Comparison of ENCODE assay signal across 8 cellular contexts in genomic region chr3:63911901-63912767, GRCh38. TPM values are rescaled to one million over a fixed set of nuclear protein-coding genes. Genes with fewer than 3 reads are reported as not detected.
DNase-seq lines count a peak whose midpoint lies in the region; ATAC-seq and TF ChIP-seq lines count a peak whose summit lies in the region.

Gene SCAANT1, minus strand, starts transcription at chr3:63912383.

- H3K27me3 Mint-ChIP-seq in immature natural killer cell (ENCODE audit: low read depth in 3 of 3): peaks cover 6 to 24% (median 18%) of the 10 kb centered on the region in 3 donors

- H3K27ac ChIP-seq in mammary epithelial cell (ENCODE audit: insufficient read depth, low read depth, low read length): peak within 1 kb of the TSS; percentile 84
- peak within 1 kb of the TSS; percentile 93 for H3K27ac ChIP-seq in smooth muscle cell (ENCODE audit: low read depth)

- H3K4me2 ChIP-seq in mammary epithelial cell (ENCODE audit: insufficient read depth, low read depth, low read length) (peak within 1 kb of the TSS; percentile 100), smooth muscle cell (peak within 1 kb of the TSS; percentile 93)

- ATAC-seq in HG02938 (IDR thresholded peaks at IDR 0.05; ENCODE audit: unreplicated experiment): peak; percentile 79

- H3K27me3 ChIP-seq in mammary epithelial cell (ENCODE audit: insufficient read depth, low read length): no peaks in the 10 kb centered on the region
- H3K27me3 ChIP-seq in smooth muscle cell (ENCODE audit: low read depth): no peaks in the 10 kb centered on the region

- H3K4me1 ChIP-seq in mammary epithelial cell (ENCODE audit: insufficient read depth, low read length) (peaks cover 30% of the 10 kb centered on the region), smooth muscle cell (ENCODE audit: low read depth) (peaks cover 16% of the 10 kb centered on the region)

- H3K9me3 ChIP-seq in mammary epithelial cell (replicated peaks; ENCODE audit: insufficient read depth, low read length): no peaks in the 10 kb centered on the region
- H3K9me3 ChIP-seq in smooth muscle cell (replicated peaks; ENCODE audit: low read depth): no peaks in the 10 kb centered on the region

- H3K36me3 Mint-ChIP-seq in immature natural killer cell: peaks cover 4 to 11% (median 7%) of the 10 kb centered on the region in 3 donors

- CTCF ChIA-PET in mammary epithelial cell (lab: Charles Lee; ENCODE audit: low non-redundant PET): no interaction called here

- DNase-seq in NCI-H524 (lab: John Stamatoyannopoulos, UW) (peak; percentile 59 to 65), NCI-H524 treated with DMSO at 0.1 percent for 48 hours (lab: John Stamatoyannopoulos, UW) (no peak), NCI-H2171 treated with DMSO at 0.1 percent for 48 hours (lab: John Stamatoyannopoulos, UW) (peak; percentile 57), mammary epithelial cell (peak; percentile 86), immature natural killer cell (peak; percentile 87 to 89 (median 88)), smooth muscle cell (lab: John Stamatoyannopoulos, UW; ENCODE audit: unreplicated experiment) (peak; percentile 83)

- intact Hi-C loops in mammary epithelial cell (cut with micrococcal nuclease): loop anchor here (1.0 to 2.0 kb wide), 4 partner anchors 31 to 87 kb away; no protein-coding TSS in a partner anchor

- BruUV-seq in mammary epithelial cell (replicated peaks; lab: Mats Ljungman, UMichigan): no TSS peak

- no peaks in the 10 kb centered on the region for H3K9me3 Mint-ChIP-seq in immature natural killer cell

- peaks cover 67% of the 10 kb centered on the region for H3K79me2 ChIP-seq in mammary epithelial cell (ENCODE audit: insufficient read depth, low read length)
- H3K79me2 ChIP-seq in smooth muscle cell (ENCODE audit: low read depth): peaks cover 10% of the 10 kb centered on the region

- peak within 1 kb of the TSS; percentile 87 for H2AFZ ChIP-seq in mammary epithelial cell (ENCODE audit: low read depth, low read length)
- H2AFZ ChIP-seq in smooth muscle cell (ENCODE audit: low read depth): peak within 1 kb of the TSS; percentile 39

- peak within 1 kb of the TSS; percentile 93 to 99 (median 98) for H3K27ac Mint-ChIP-seq in immature natural killer cell

- H3F3A ChIP-seq in smooth muscle cell (ENCODE audit: low read depth): peaks cover 5% of the 10 kb centered on the region

- dilution Hi-C loops in mammary epithelial cell (cut with HindIII; ENCODE audit: low sequenced_read_pairs): loop anchor here (5.0 kb wide), 3 partner anchors 65 to 95 kb away; partner anchors contain the start of gene C3orf49

- TF ChIP-seq CTCF in WI38 (IDR thresholded peaks at IDR 0.05; ENCODE audit: low read depth, low read length): no peak
- no peak for TF ChIP-seq CTCF in mammary epithelial cell (conservative IDR thresholded peaks at IDR 0.05 in 1 of 2, IDR thresholded peaks at IDR 0.05 in 1 of 2; ENCODE audit: extremely low read depth in 1 of 2, insufficient read depth in 1 of 2, low read depth in 1 of 2, low read length in 2 of 2)
- TF ChIP-seq CTCF in smooth muscle cell (IDR thresholded peaks at IDR 0.05; ENCODE audit: borderline replicate concordance, insufficient read depth, poor library complexity, severe bottlenecking): no peak

- H3K4me1 Mint-ChIP-seq in immature natural killer cell: peaks cover 37 to 55% of the 10 kb centered on the region in 2 donors

- H3K4me3 ChIP-seq in WI38 (ENCODE audit: low read depth, low read length) (peak within 1 kb of the TSS; percentile 59), mammary epithelial cell (replicated peaks in 1 of 3; ENCODE audit: insufficient read depth in 1 of 3, low read depth in 2 of 3, low read length in 3 of 3) (peak within 1 kb of the TSS; percentile 70 to 94 (median 72)), smooth muscle cell (peak within 1 kb of the TSS; percentile 85)

- H4K20me1 ChIP-seq in mammary epithelial cell (ENCODE audit: insufficient read depth, low read length) (no peaks in the 10 kb centered on the region), smooth muscle cell (ENCODE audit: low read depth) (peaks cover 38% of the 10 kb centered on the region)

- peak within 1 kb of the TSS; percentile 88 to 96 (median 92) for H3K4me3 Mint-ChIP-seq in immature natural killer cell

- in situ Hi-C loops in mammary epithelial cell (cut with MboI; ENCODE audit: low sequenced_read_pairs in 2 of 2): loop anchor here in 1 of 2 donors (10.0 kb wide), 1 partner anchor 47 kb away; the partner anchor contains the start of genes ATXN7 and THOC7

- H3K9ac ChIP-seq in mammary epithelial cell (ENCODE audit: insufficient read depth, low read length) (peak within 1 kb of the TSS; percentile 89), smooth muscle cell (ENCODE audit: low read depth) (peak within 1 kb of the TSS; percentile 98)

- H3K36me3 ChIP-seq in mammary epithelial cell (ENCODE audit: insufficient read depth, low read length) (peaks cover 2% of the 10 kb centered on the region), smooth muscle cell (ENCODE audit: low read depth) (peaks cover 5% of the 10 kb centered on the region)

- WGBS in mammary epithelial cell (ENCODE audit: low coverage, missing lambda C conversion rate): 1% methylated on average over 34 of the region's 111 CpGs
- WGBS in smooth muscle cell (ENCODE audit: low lambda C conversion rate): under 1% methylated on average over 79 of the region's 111 CpGs

RNA-seq across cellular contexts. Expression of gene SCAANT1, which starts in this region (rescaled TPM):
- not detected for total RNA-seq in mammary epithelial cell
- polyA plus RNA-seq in mammary epithelial cell: not detected
- not detected for polyA minus RNA-seq in mammary epithelial cell
- 1 to 10 TPM in 1 of 3 donors, not detected in 2; 6.3 TPM for polyA plus RNA-seq in immature natural killer cell
- total RNA-seq in smooth muscle cell: not detected in 2 replicates
- polyA plus RNA-seq in smooth muscle cell: not detected in 2 replicates

Comparison
In these comparisons a context has a peak if more than half of its experiments do, and no peak if none do; other contexts are left out.
1. Peak in DNase-seq, H3K4me3 ChIP-seq, H3K27ac ChIP-seq, H3K9ac ChIP-seq and H3K4me2 ChIP-seq in mammary epithelial cell; RNA of the gene not detected or under 1 TPM.
2. Peak in DNase-seq, H3K4me3 ChIP-seq, H3K27ac ChIP-seq, H3K9ac ChIP-seq and H3K4me2 ChIP-seq in smooth muscle cell; RNA of the gene not detected or under 1 TPM.